Comparison of ENCODE assay signal across 4 cellular contexts in the genomic region with DNA sequence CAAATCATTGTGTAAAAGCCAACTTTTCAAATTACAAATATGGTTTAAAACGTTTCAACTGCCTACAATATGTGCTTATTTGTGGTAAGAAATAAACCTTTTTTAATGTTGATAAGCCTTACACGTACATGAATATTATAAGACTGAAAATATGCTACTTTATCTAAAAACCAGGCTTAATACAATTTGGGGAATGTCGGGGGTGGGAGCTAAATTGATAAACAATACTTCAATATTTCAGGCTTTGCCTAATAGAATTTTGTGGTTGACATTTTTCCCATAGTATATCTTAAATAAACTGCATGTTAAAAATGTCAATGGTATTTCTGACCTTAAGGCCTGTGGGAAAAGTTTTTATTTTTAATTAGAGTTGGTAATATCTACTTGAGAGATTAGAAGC.
"Had no signal": no experiment of that assay in that cellular context is flagged by ENCODE, and none has a peak within 500 bp of the region (broad histone marks: within the 10 kb centered on the region; RNA-seq: fewer than 3 reads in every experiment).

No MANE protein-coding gene starts in this region.

- DNase-seq: H9, HCEC 1CT had no signal

- H3K27ac ChIP-seq: HL-60 had no signal

- H3K4me3 ChIP-seq: GM23338 had no signal
